In the genomic region with DNA sequence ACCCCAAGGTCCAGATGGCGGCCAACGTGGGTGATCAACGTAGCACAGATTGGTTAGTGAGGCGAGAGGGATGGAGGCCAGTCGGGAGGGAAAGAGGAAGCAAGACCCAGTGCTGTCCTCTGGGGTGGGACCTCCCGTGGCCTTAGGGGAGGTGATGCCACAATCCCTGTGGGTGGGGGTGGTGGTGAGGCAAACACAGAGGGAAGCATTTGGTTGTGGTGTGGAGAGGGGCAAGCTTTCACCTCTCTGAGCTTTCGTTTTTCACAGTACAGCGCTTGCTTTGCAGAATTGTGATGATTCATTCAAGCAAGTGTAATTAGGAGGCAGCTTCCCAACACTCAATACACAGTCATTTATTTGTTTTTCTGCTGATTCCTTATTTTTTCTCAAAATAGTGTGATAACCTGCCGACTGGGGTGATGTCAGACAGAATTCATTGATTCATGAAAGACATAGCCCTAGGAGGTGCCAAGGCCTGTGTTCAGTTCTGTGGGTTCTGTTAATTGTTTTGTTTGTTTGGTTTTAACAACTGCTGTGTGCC, we compare ENCODE assay signal across 10 cellular contexts. TPM values are rescaled to one million over a fixed set of nuclear protein-coding genes. Genes with fewer than 3 reads are reported as not detected.
A peak's percentile ranks its signal among the peaks of the same experiment; 100 is the strongest.
DNase-seq lines count a peak whose midpoint lies in the region; ATAC-seq and TF ChIP-seq lines count a peak whose summit lies in the region.
"Had no signal": no experiment of that assay in that cellular context is flagged by ENCODE, and none has a peak within 500 bp of the region (broad histone marks: within the 10 kb centered on the region; RNA-seq: fewer than 3 reads in every experiment).

No MANE protein-coding gene starts in this region.

- H3K27ac ChIP-seq in brain microvascular endothelial cell: peak overlapping the region; percentile 9

- H3K4me3 Mint-ChIP-seq in Caco-2 (ENCODE audit: unreplicated experiment) (peak overlapping the region; percentile 92), nephron progenitor cell (peak overlapping the region; percentile 100)

- peaks cover 11% of the 10 kb centered on the region for H3K4me1 ChIP-seq in Caco-2

- H3K36me3 ChIP-seq in Caco-2 (ENCODE audit: control insufficient read depth, insufficient read depth, low read length) (peaks cover 11% of the 10 kb centered on the region), brain microvascular endothelial cell (replicated peaks) (peaks cover 55% of the 10 kb centered on the region)

- no peaks in the 10 kb centered on the region for H3K27me3 ChIP-seq in Caco-2 (replicated peaks; ENCODE audit: control insufficient read depth, insufficient read depth, low read length)
- no peaks in the 10 kb centered on the region for H3K27me3 ChIP-seq in brain microvascular endothelial cell (replicated peaks)

- no peak for DNase-seq in Caco-2
- peak; percentile 33 for DNase-seq in NCI-H2196 (lab: John Stamatoyannopoulos, UW; ENCODE audit: unreplicated experiment)
- DNase-seq in brain microvascular endothelial cell: peak; percentile 27
- no peak for DNase-seq in nephron progenitor cell
- DNase-seq in SHP77 (lab: John Stamatoyannopoulos, UW): no peak
- no peak for DNase-seq in NCI-H446 (lab: John Stamatoyannopoulos, UW)

- intact Hi-C loops in Caco-2 (cut with micrococcal nuclease; ENCODE audit: unreplicated experiment): no loop called here

- CTCF ChIA-PET in Caco-2 (lab: Charles Lee): no interaction called here

- H3K36me3 Mint-ChIP-seq in Caco-2 (ENCODE audit: insufficient read depth, unreplicated experiment) (peaks cover 85% of the 10 kb centered on the region), nephron progenitor cell (ENCODE audit: low read depth) (peaks cover 39% of the 10 kb centered on the region)

- H3K27me3 Mint-ChIP-seq in Caco-2 (ENCODE audit: insufficient read depth, unreplicated experiment) (no peaks in the 10 kb centered on the region), nephron progenitor cell (ENCODE audit: low read depth, poor library complexity) (peaks cover 7% of the 10 kb centered on the region)

- TF ChIP-seq CTCF in Caco-2 (IDR thresholded peaks at IDR 0.05; ENCODE audit: insufficient read depth in 1 of 2, low read depth in 1 of 2, low read length in 1 of 2, severe bottlenecking in 1 of 2, unreplicated experiment in 1 of 2) (no peak), brain microvascular endothelial cell (IDR thresholded peaks at IDR 0.05; ENCODE audit: low read depth, low read length, missing control alignments) (no peak), nephron progenitor cell (IDR thresholded peaks at IDR 0.05) (no peak)

- POLR2A ChIA-PET in Caco-2 (lab: Charles Lee): no interaction called here

- H3K4me1 Mint-ChIP-seq in Caco-2 (ENCODE audit: low read depth, unreplicated experiment) (peaks cover 13% of the 10 kb centered on the region), nephron progenitor cell (peaks cover 37% of the 10 kb centered on the region)

- H3K27ac Mint-ChIP-seq in Caco-2 (ENCODE audit: unreplicated experiment): peak overlapping the region; percentile 94
- H3K27ac Mint-ChIP-seq in nephron progenitor cell: peak overlapping the region; percentile 75

- H3K4me3 ChIP-seq in Caco-2 (ENCODE audit: low read depth, low read length) (no peak overlapping the region), brain microvascular endothelial cell (ENCODE audit: low read depth, low read length) (peak overlapping the region; percentile 29)

- in situ Hi-C loops in brain microvascular endothelial cell (cut with HindIII; ENCODE audit: low pct_ligation_motif_present, low sequenced_read_pairs): no loop called here

- BruUV-seq in Caco-2 (replicated peaks; lab: Mats Ljungman, UMichigan): no TSS peak

- H3K9me3 ChIP-seq in Caco-2: no peaks in the 10 kb centered on the region

- H3K9me3 Mint-ChIP-seq in Caco-2 (ENCODE audit: unreplicated experiment) (no peaks in the 10 kb centered on the region), nephron progenitor cell (no peaks in the 10 kb centered on the region)

- ATAC-seq in GM18867 (IDR thresholded peaks at IDR 0.05; ENCODE audit: unreplicated experiment) (no peak), HG03135 (IDR thresholded peaks at IDR 0.05; ENCODE audit: unreplicated experiment) (no peak)
- ATAC-seq: esophagus mucosa had no signal

RNA-seq across cellular contexts. Expression of a gene that starts 2.4 kb away (rescaled TPM):
- 143 and 148 TPM in 2 replicates for total RNA-seq in Caco-2 (2022)

RNA-seq across cellular contexts. Expression of a gene that starts 12.2 kb away (rescaled TPM):
- total RNA-seq in Caco-2 (2022): 6.7 and 6.9 TPM in 2 replicates

RNA-seq across cellular contexts. Expression of a gene that starts 21.7 kb away (rescaled TPM):
- 7.1 and 8.6 TPM in 2 replicates for total RNA-seq in Caco-2 (2022)

RNA-seq across cellular contexts. Expression of a gene that starts 36.1 kb away (rescaled TPM):
- total RNA-seq in Caco-2 (2022): not detected in 2 replicates
- total RNA-seq: HT1080 had no signal

RNA-seq across cellular contexts. Expression of a gene that starts 51.2 kb away (rescaled TPM):
- total RNA-seq in Caco-2 (2022): not detected in 2 replicates
- total RNA-seq: esophagus mucosa, HT1080 had no signal

Comparison
In these comparisons a context has a peak if more than half of its experiments do, and no peak if none do; other contexts are left out.
1. DNase-seq: peak in NCI-H2196 (single experiment) and brain microvascular endothelial cell (single experiment); none in Caco-2 (0 of 2), nephron progenitor cell (single experiment), SHP77 (0 of 2) and NCI-H446 (0 of 2).